26 cellular contexts compared by ENCODE assay signal in genomic region chr1:68151690-68152089, GRCh38.
"Had no signal": no experiment of that assay in that cellular context is flagged by ENCODE, and none has a peak within 500 bp of the region (broad histone marks: within the 10 kb centered on the region; RNA-seq: fewer than 3 reads in every experiment).

No MANE protein-coding gene starts in this region.

- H3K36me3 ChIP-seq: colonic mucosa, uterus had no signal

- DNase-seq: colonic mucosa; effector CD8-positive, alpha-beta T cell; head of caudate nucleus; left cardiac atrium; left lung; mesenchymal stem cell; naive thymus-derived CD4-positive, alpha-beta T cell; nucleus accumbens; stimulated activated CD4-positive, alpha-beta T cell treated with anti-CD3 and anti-CD28 coated beads, Interleukin-12 subunit alpha, Interleukin-12 subunit beta, amount 100 ng/mL, for 4 hours; stimulated activated CD4-positive, alpha-beta T cell treated with anti-CD3 and anti-CD28 coated beads, Interleukin-1b, Interleukin-23, amount 100 ng/mL, for 48 hours; stimulated activated CD4-positive, alpha-beta T cell treated with anti-CD3 and anti-CD28 coated beads, Interleukin-4, amount 100 ng/mL, for 1 hour; stimulated activated CD8-positive, alpha-beta memory T cell treated with anti-CD3 and anti-CD28 coated beads, Interleukin-4, amount 100 ng/mL, for 48 hours; stimulated activated naive CD4-positive, alpha-beta T cell; stomach; substantia nigra; upper lobe of right lung; uterus had no signal

- H3K4me3 ChIP-seq: colonic mucosa, left lung, prostate gland, right atrium auricular region, smooth muscle cell, stomach, thoracic aorta, tibial nerve, upper lobe of right lung, uterus had no signal

- H3K27me3 Mint-ChIP-seq: dendritic cell treated with granulocyte-macrophage colony-stimulating factor and Interleukin-4, amounts not matched to agents 40 ng/mL and 50 ng/mL, for 4 days had no signal

- H3K9me3 ChIP-seq: colonic mucosa, left lung, prostate gland, right atrium auricular region, stomach, thoracic aorta, tibial nerve, upper lobe of right lung, uterus had no signal

- ATAC-seq: left cardiac atrium; left lung; naive thymus-derived CD4-positive, alpha-beta T cell; sciatic nerve; upper lobe of right lung had no signal

- H3K4me1 ChIP-seq: colonic mucosa, left lung, prostate gland, upper lobe of right lung, uterus had no signal

- H3K4me2 ChIP-seq: smooth muscle cell had no signal

- H3K36me3 Mint-ChIP-seq: naive thymus-derived CD4-positive, alpha-beta T cell had no signal

- H3K27ac Mint-ChIP-seq: dendritic cell treated with granulocyte-macrophage colony-stimulating factor and Interleukin-4, amounts not matched to agents 40 ng/mL and 50 ng/mL, for 4 days; mesothelial cell of epicardium; naive thymus-derived CD4-positive, alpha-beta T cell; nephron had no signal

- H3K27me3 ChIP-seq: colonic mucosa, left lung, right atrium auricular region, stomach, tibial nerve, upper lobe of right lung, uterus had no signal

- H3K4me3 Mint-ChIP-seq: dendritic cell treated with granulocyte-macrophage colony-stimulating factor and Interleukin-4, amounts not matched to agents 40 ng/mL and 50 ng/mL, for 4 days; mesothelial cell of epicardium; naive thymus-derived CD4-positive, alpha-beta T cell; nephron had no signal

- H3K27ac ChIP-seq: colonic mucosa, left lung, prostate gland, right atrium auricular region, stomach, thoracic aorta, tibial nerve, upper lobe of right lung, uterus had no signal

- H3K4me1 Mint-ChIP-seq: naive thymus-derived CD4-positive, alpha-beta T cell had no signal

- H3K9me3 Mint-ChIP-seq: dendritic cell treated with granulocyte-macrophage colony-stimulating factor and Interleukin-4, amounts not matched to agents 40 ng/mL and 50 ng/mL, for 4 days; mesothelial cell of epicardium; nephron had no signal
